Comparison of ENCODE assay signal across 18 cellular contexts in the genomic region with DNA sequence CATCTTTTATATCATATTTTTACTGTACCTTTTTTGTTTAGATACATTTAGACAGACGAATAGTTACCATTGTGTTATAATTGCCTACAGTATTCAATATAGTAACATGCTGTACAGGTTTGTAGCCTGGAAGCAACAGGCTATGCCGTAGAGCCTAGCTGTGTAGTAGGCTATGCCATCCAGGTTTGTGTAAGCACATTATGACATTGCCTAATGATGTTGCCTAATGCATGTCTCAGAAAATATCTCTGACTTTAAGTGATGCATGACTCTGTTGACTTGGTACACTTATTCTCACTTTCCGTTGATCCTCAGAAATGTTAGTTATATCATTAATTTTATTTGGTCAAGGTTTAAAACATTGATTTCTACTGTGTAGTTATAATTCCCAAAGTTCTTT. TPM values are rescaled to one million over a fixed set of nuclear protein-coding genes. Genes with fewer than 3 reads are reported as not detected.
DNase-seq lines count a peak whose midpoint lies in the region; ATAC-seq, FAIRE-seq and TF ChIP-seq lines count a peak whose summit lies in the region.
"Had no signal": no experiment of that assay in that cellular context is flagged by ENCODE, and none has a peak within 500 bp of the region (broad histone marks: within the 10 kb centered on the region; RNA-seq: fewer than 3 reads in every experiment).

No MANE protein-coding gene starts in this region.

- TF ChIP-seq CTCF in A549 (IDR thresholded peaks at IDR 0.05) = no peak
- TF ChIP-seq CTCF in K562 (IDR thresholded peaks at IDR 0.05 in 2 of 3, conservative IDR thresholded peaks at IDR 0.05 in 1 of 3; ENCODE audit: insufficient read depth in 2 of 3, low read depth in 1 of 3, low read length in 3 of 3) = no peak

- POLR2A ChIA-PET in A549 (lab: Yijun Ruan, JAX) = no interaction called here
- POLR2A ChIA-PET in K562 (lab: Yijun Ruan, JAX) = interaction anchor here (1.0 kb wide), 1 partner anchor 16 kb away, joined by 3 read pairs; no protein-coding TSS in a partner anchor

- H3K4me2 ChIP-seq in A549 = no peak overlapping the region
- no peak overlapping the region for H3K4me2 ChIP-seq in K562 (ENCODE audit: insufficient read depth, low read length)

- H3K9ac ChIP-seq in K562 (ENCODE audit: insufficient read depth in 1 of 2, low read depth in 2 of 2, low read length in 2 of 2) = no peak overlapping the region

- ATAC-seq in A549 (no peak), K562 (no peak), left cardiac atrium (no peak)
- ATAC-seq: CD8-positive, alpha-beta T cell had no signal

- TF ChIP-seq RAD21 in A549 (conservative IDR thresholded peaks at IDR 0.05 in 1 of 2, IDR thresholded peaks at IDR 0.05 in 1 of 2) = no peak
- no peak for TF ChIP-seq RAD21 in K562 (CRISPR knock-in tag; conservative IDR thresholded peaks at IDR 0.05 in 1 of 2, IDR thresholded peaks at IDR 0.05 in 1 of 2)

- H2AFZ ChIP-seq in K562 (ENCODE audit: low read depth, low read length) = no peak overlapping the region

- H4K20me1 ChIP-seq in K562 (replicated peaks; ENCODE audit: control insufficient read depth, insufficient read depth, low read length) = no peaks in the 10 kb centered on the region

- no peaks in the 10 kb centered on the region for H3K79me2 ChIP-seq in K562 (ENCODE audit: control insufficient read depth, insufficient read depth, low read length)

- no peak for TF ChIP-seq EP300 in A549 (IDR thresholded peaks at IDR 0.05)
- TF ChIP-seq EP300 in K562 (IDR thresholded peaks at IDR 0.05; ENCODE audit: low read length) = no peak

- intact Hi-C loops in K562 (cut with micrococcal nuclease) (no loop called here), left cardiac atrium (cut with DNase I) (no loop called here)

- no peak for TF ChIP-seq POLR2A in A549 (IDR thresholded peaks at IDR 0.05; ENCODE audit: low read length)
- no peak for TF ChIP-seq POLR2A in K562 (conservative IDR thresholded peaks at IDR 0.05)

- DNase-seq in A549 (ENCODE audit: low read depth in 1 of 2, low spot score in 1 of 2) (no peak), HTR-8/SVneo (ENCODE audit: insufficient read length, low spot score) (no peak), K562 (ENCODE audit: extremely low read depth in 1 of 4, low spot score in 3 of 4) (no peak), iris pigment epithelial cell (ENCODE audit: low read depth) (peak; percentile 12), HT-29 (ENCODE audit: low spot score) (no peak), HPDE6-E6E7 (ENCODE audit: extremely low spot score) (no peak), left cardiac atrium (no peak)
- DNase-seq: BE2C; CD8-positive, alpha-beta T cell; COR-L47; DND-41; GDM1; IMR-90 had no signal

- H3K4me1 ChIP-seq in A549 (no peaks in the 10 kb centered on the region), K562 (replicated peaks in 1 of 2; ENCODE audit: control insufficient read depth in 2 of 2, insufficient read depth in 2 of 2, low read length in 2 of 2) (peaks cover 0 to 19% of the 10 kb centered on the region in 2 experiments; a peak in 3 of 5 replicates)
- H3K4me1 ChIP-seq: BE2C, HAP-1 had no signal

- no peaks in the 10 kb centered on the region for H3K27me3 ChIP-seq in K562 (ENCODE audit: control insufficient read depth in 2 of 2, insufficient read depth in 2 of 2, low read length in 2 of 2)
- H3K27me3 ChIP-seq: BE2C had no signal

- H3K4me3 ChIP-seq in A549 = no peak overlapping the region
- H3K4me3 ChIP-seq in K562 = no peak overlapping the region
- H3K4me3 ChIP-seq: HAP-1 had no signal

- peaks cover 14% of the 10 kb centered on the region; the same call in 2 of the 3 replicates for H3K9me3 ChIP-seq in A549
- H3K9me3 ChIP-seq in K562 (replicated peaks; ENCODE audit: control insufficient read depth, insufficient read depth, low read depth, low read length) = no peaks in the 10 kb centered on the region
- H3K9me3 ChIP-seq: BE2C, HAP-1 had no signal

- no peaks in the 10 kb centered on the region; the same call in 2 of the 3 replicates for H3K36me3 ChIP-seq in K562 (ENCODE audit: control insufficient read depth, insufficient read depth, low read length)
- H3K36me3 ChIP-seq: BE2C, HAP-1 had no signal

- H3K27ac ChIP-seq in A549 (no peak overlapping the region), K562 (ENCODE audit: extremely low read depth, low read depth, low read length) (no peak overlapping the region)
- H3K27ac ChIP-seq: C4-2B had no signal

- WGBS in A549 (ENCODE audit: missing lambda C conversion rate) = 60% methylated on average over 3 of the region's 3 CpGs
- WGBS in K562 (ENCODE audit: insufficient coverage, low coverage, missing lambda C conversion rate) = 72% methylated on average over 3 of the region's 3 CpGs

- FAIRE-seq in A549 (lab: Jason Lieb, UNC) (peak; percentile 59), HTR-8/SVneo (lab: Jason Lieb, UNC) (peak; percentile 44), K562 (lab: Jason Lieb, UNC) (no peak)
- FAIRE-seq: A204.1, H1 had no signal

- no TSS peak for BruUV-seq in K562 (replicated peaks; lab: Mats Ljungman, UMichigan)

- no peaks in the 10 kb centered on the region for H3K9me1 ChIP-seq in K562 (ENCODE audit: control insufficient read depth, insufficient read depth, low read length)

- CTCF ChIA-PET in A549 (lab: Yijun Ruan, JAX) (interaction anchor here (1.2 to 1.4 kb wide), 2 partner anchors 9 to 25 kb away, joined by 4 to 7 read pairs; no protein-coding TSS in a partner anchor), K562 (lab: Yijun Ruan, JAX; ENCODE audit: low intra/inter-chr PET ratio) (no interaction called here)

- in situ Hi-C loops in K562 (cut with MboI) = no loop called here

TF ChIP-seq in A549, 52 proteins besides CTCF, POLR2A, EP300 and RAD21 (continues in another document):
- TF ChIP-seq RCOR1 (IDR thresholded peaks at IDR 0.05; ENCODE audit: low read depth, low read length) (no peak), TP53 (CRISPR knock-in tag; IDR thresholded peaks at IDR 0.05) (no peak)

TF ChIP-seq in K562, 482 proteins besides CTCF, POLR2A, EP300 and RAD21:
- TF ChIP-seq ZC3H8 (IDR thresholded peaks at IDR 0.05) (no peak), CEBPB (tag; IDR thresholded peaks at IDR 0.05) (peak; percentile 42; the same call in 1 of the 2 replicates), TSC22D4 (tag; IDR thresholded peaks at IDR 0.05) (no peak)
- TF ChIP-seq, protein P1, sequence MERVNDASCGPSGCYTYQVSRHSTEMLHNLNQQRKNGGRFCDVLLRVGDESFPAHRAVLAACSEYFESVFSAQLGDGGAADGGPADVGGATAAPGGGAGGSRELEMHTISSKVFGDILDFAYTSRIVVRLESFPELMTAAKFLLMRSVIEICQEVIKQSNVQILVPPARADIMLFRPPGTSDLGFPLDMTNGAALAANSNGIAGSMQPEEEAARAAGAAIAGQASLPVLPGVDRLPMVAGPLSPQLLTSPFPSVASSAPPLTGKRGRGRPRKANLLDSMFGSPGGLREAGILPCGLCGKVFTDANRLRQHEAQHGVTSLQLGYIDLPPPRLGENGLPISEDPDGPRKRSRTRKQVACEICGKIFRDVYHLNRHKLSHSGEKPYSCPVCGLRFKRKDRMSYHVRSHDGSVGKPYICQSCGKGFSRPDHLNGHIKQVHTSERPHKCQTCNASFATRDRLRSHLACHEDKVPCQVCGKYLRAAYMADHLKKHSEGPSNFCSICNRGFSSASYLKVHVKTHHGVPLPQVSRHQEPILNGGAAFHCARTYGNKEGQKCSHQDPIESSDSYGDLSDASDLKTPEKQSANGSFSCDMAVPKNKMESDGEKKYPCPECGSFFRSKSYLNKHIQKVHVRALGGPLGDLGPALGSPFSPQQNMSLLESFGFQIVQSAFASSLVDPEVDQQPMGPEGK (CRISPR knock-in tag; IDR thresholded peaks at IDR 0.05; ENCODE audit: borderline replicate concordance) = no peak

RNA-seq across cellular contexts. Expression of a gene that starts 39.9 kb away (rescaled TPM):
- polyA plus RNA-seq in A549 (2011; rRNA removed) = 0.01 TPM in 1 of 2 replicates, not detected in the other
- polyA plus RNA-seq in A549 (2012; cell fraction: cytosol; rRNA removed) = 0.03 TPM in 1 of 2 replicates, not detected in the other
- 0.04 and 0.07 TPM in 2 replicates for polyA plus RNA-seq in A549 (2012; cell fraction: nucleus; rRNA removed)
- not detected in 3 replicates for polyA plus RNA-seq in A549 (2017; fragmentation: RNase III; extraction: RNeasy Plus Mini Kit Qiagen cat#74134 plus additional on column Dnase treatment)
- not detected in 2 replicates for polyA minus RNA-seq in A549 (2011; rRNA and poly(A)+ RNA removed)
- total RNA-seq in K562 (2011; cell fraction: chromatin; rRNA removed; ENCODE audit: low replicate concordance) = 10.3 and 25.0 TPM in 2 replicates
- 3.0 and 4.3 TPM in 2 replicates for total RNA-seq in K562 (2011; cell fraction: nucleolus; rRNA removed)
- total RNA-seq in K562 (2011; cell fraction: nucleoplasm; rRNA removed) = 25.1 and 45.6 TPM in 2 replicates
- total RNA-seq in K562 (2014; rRNA removed) = 0.86 and 0.90 TPM in 2 replicates
- total RNA-seq in K562 (2014; rRNA removed; fragmentation: Illumina TruSeq; extraction: Trizol) = 2.3 and 2.8 TPM in 2 replicates
- total RNA-seq in K562 (2015; rRNA removed; fragmentation: Illumina TruSeq; extraction: Trizol) = 2.2 and 2.4 TPM in 2 replicates
- total RNA-seq in K562 (2021) = 1.6 and 2.3 TPM in 2 replicates
- polyA plus RNA-seq in K562 (2011; rRNA removed) = 1.8 and 1.9 TPM in 2 replicates
- 1.7 and 3.0 TPM in 2 replicates for polyA plus RNA-seq in K562 (2011; cell fraction: cytosol; rRNA removed)
- polyA plus RNA-seq in K562 (2011; cell fraction: nucleus; rRNA removed) = 4.8 and 11.5 TPM in 2 replicates
- 2.0 and 2.5 TPM in 2 replicates for polyA plus RNA-seq in K562 (2012)
- 3.0 and 3.1 TPM in 2 replicates for polyA plus RNA-seq in K562 (2014; fragmentation: Illumina TruSeq; extraction: Trizol)
- 1 to 10 TPM; 1.7 to 2.0 TPM for polyA plus RNA-seq in K562 (2014; fragmentation: Nextera tagmentation; extraction: Ambion mirVana)
- 1.5 and 1.9 TPM in 2 replicates for polyA plus RNA-seq in K562 (2014; rRNA removed)
- polyA minus RNA-seq in K562 (2011; rRNA and poly(A)+ RNA removed) = 4.9 and 9.8 TPM in 2 replicates
- 0.36 and 1.5 TPM in 2 replicates for polyA minus RNA-seq in K562 (2011; cell fraction: cytosol; rRNA and poly(A)+ RNA removed)
- 3.2 and 5.7 TPM in 2 replicates for polyA minus RNA-seq in K562 (2011; cell fraction: nucleus; rRNA and poly(A)+ RNA removed)
- not detected in 2 replicates for total RNA-seq in HT-29 (2014; rRNA removed; shearing (Covaris generic))
- total RNA-seq in left cardiac atrium = not detected
- total RNA-seq: CD8-positive, alpha-beta T cell; H1; IMR-90 had no signal
- polyA plus RNA-seq: AG04450, H1, IMR-90 had no signal
